In genomic region chr3:49023775-49024174, GRCh38 we compare ENCODE assay signal across 1 cellular context.
TF ChIP-seq lines count a peak whose summit lies in the region.

No MANE protein-coding gene starts in this region.

TF ChIP-seq in K562, 482 proteins besides CTCF, POLR2A, EP300 and RAD21:
- TF ChIP-seq POLR2B (IDR thresholded peaks at IDR 0.05; ENCODE audit: low read depth, partially characterized antibody), result peak; percentile 28
- no peak for TF ChIP-seq MLLT1 (IDR thresholded peaks at IDR 0.05)
- TF ChIP-seq POLR2AphosphoS5 (IDR thresholded peaks at IDR 0.05; ENCODE audit: control insufficient read depth, insufficient read depth, low read depth, low read length), result 0 out of 2 replicates have a peak, but pooled peaks have one; percentile 13
- no peak for TF ChIP-seq GABPB1 (CRISPR knock-in tag; IDR thresholded peaks at IDR 0.05)
- TF ChIP-seq HDGF (IDR thresholded peaks at IDR 0.05), result no peak
- no peak for TF ChIP-seq HCFC1 (IDR thresholded peaks at IDR 0.05; ENCODE audit: low read depth, low read length)
- no peak for TF ChIP-seq ZNF24 (IDR thresholded peaks at IDR 0.05)
- no peak for TF ChIP-seq MCM3 (IDR thresholded peaks at IDR 0.05)
- no peak for TF ChIP-seq ZNF699 (CRISPR knock-in tag; IDR thresholded peaks at IDR 0.05; ENCODE audit: insufficient replicate concordance)
- TF ChIP-seq SUPT5H (IDR thresholded peaks at IDR 0.05), result peak; percentile 10; the same call in 1 of the 2 replicates
